9 cellular contexts compared by ENCODE assay signal in genomic region chr5:59193616-59194319, GRCh38.
A peak's percentile ranks its signal among the peaks of the same experiment; 100 is the strongest.
DNase-seq lines count a peak whose midpoint lies in the region; ATAC-seq and TF ChIP-seq lines count a peak whose summit lies in the region.
"Had no signal": no experiment of that assay in that cellular context is flagged by ENCODE, and none has a peak within 500 bp of the region (broad histone marks: within the 10 kb centered on the region; RNA-seq: fewer than 3 reads in every experiment).

No MANE protein-coding gene starts in this region.

- no peaks in the 10 kb centered on the region for H3K9me3 ChIP-seq in lower lobe of right lung
- H3K9me3 ChIP-seq: BLaER1 treated with 17β-estradiol and CSF1 and Interleukin-3, amounts not matched to agents 10 nM and 100 nM had no signal

- TF ChIP-seq CTCF in chondrocyte (IDR thresholded peaks at IDR 0.05) (no peak), lower lobe of right lung (IDR thresholded peaks at IDR 0.05) (no peak)

- H3K36me3 ChIP-seq in lower lobe of right lung = no peaks in the 10 kb centered on the region
- H3K36me3 ChIP-seq: BLaER1 treated with 17β-estradiol and CSF1 and Interleukin-3, amounts not matched to agents 10 nM and 100 nM had no signal

- ATAC-seq in lower lobe of right lung (peak; percentile 83 to 85), GM21528 (IDR thresholded peaks at IDR 0.05; ENCODE audit: low FRiP score, unreplicated experiment) (no peak), HG03108 (IDR thresholded peaks at IDR 0.05; ENCODE audit: unreplicated experiment) (no peak)

- H3K4me3 ChIP-seq in lower lobe of right lung = no peak overlapping the region
- H3K4me3 ChIP-seq: BLaER1 treated with 17β-estradiol and CSF1 and Interleukin-3, amounts not matched to agents 10 nM and 100 nM had no signal

- no peak overlapping the region for H3K4me3 Mint-ChIP-seq in chondrocyte (ENCODE audit: unreplicated experiment)

- peaks cover 2% of the 10 kb centered on the region for H3K36me3 Mint-ChIP-seq in chondrocyte (ENCODE audit: low read depth)

- DNase-seq in A172 (ENCODE audit: low spot score) = peak; percentile 90
- peak; percentile 96 for DNase-seq in HPDE6-E6E7 (ENCODE audit: extremely low spot score)
- DNase-seq in chondrocyte (ENCODE audit: low spot score) = no peak
- peak; percentile 45 for DNase-seq in lower lobe of right lung
- DNase-seq in SHP77 (lab: John Stamatoyannopoulos, UW) = no peak
- DNase-seq in central memory CD4-positive, alpha-beta T cell = no peak

- H3K27me3 Mint-ChIP-seq in chondrocyte (ENCODE audit: low read depth) = no peaks in the 10 kb centered on the region

- peak overlapping the region; percentile 80 for H3K27ac Mint-ChIP-seq in chondrocyte (ENCODE audit: unreplicated experiment)

- peaks cover 24% of the 10 kb centered on the region for H3K4me1 Mint-ChIP-seq in chondrocyte (ENCODE audit: low read depth)

- no peaks in the 10 kb centered on the region for H3K27me3 ChIP-seq in lower lobe of right lung (ENCODE audit: low read depth)
- H3K27me3 ChIP-seq: BLaER1 treated with 17β-estradiol and CSF1 and Interleukin-3, amounts not matched to agents 10 nM and 100 nM had no signal

- H3K27ac ChIP-seq in lower lobe of right lung = no peak overlapping the region
- H3K27ac ChIP-seq: BLaER1 treated with 17β-estradiol and CSF1 and Interleukin-3, amounts not matched to agents 10 nM and 100 nM had no signal

- intact Hi-C loops in lower lobe of right lung (cut with DNase I) = no loop called here

- H3K9me3 Mint-ChIP-seq in chondrocyte (ENCODE audit: low read depth) = no peaks in the 10 kb centered on the region

- peaks cover 5% of the 10 kb centered on the region for H3K4me1 ChIP-seq in lower lobe of right lung
- H3K4me1 ChIP-seq: BLaER1 treated with 17β-estradiol and CSF1 and Interleukin-3, amounts not matched to agents 10 nM and 100 nM had no signal

Comparison
In these comparisons a context has a peak if more than half of its experiments do, and no peak if none do; other contexts are left out.
1. DNase-seq: peak in A172 (single experiment), HPDE6-E6E7 (single experiment) and lower lobe of right lung (single experiment); none in chondrocyte (single experiment), SHP77 (0 of 2) and central memory CD4-positive, alpha-beta T cell (single experiment).
2. ATAC-seq: peak in lower lobe of right lung (2 of 2); none in GM21528 (single experiment) and HG03108 (single experiment).